8 cellular contexts compared by ENCODE assay signal in the genomic region with DNA sequence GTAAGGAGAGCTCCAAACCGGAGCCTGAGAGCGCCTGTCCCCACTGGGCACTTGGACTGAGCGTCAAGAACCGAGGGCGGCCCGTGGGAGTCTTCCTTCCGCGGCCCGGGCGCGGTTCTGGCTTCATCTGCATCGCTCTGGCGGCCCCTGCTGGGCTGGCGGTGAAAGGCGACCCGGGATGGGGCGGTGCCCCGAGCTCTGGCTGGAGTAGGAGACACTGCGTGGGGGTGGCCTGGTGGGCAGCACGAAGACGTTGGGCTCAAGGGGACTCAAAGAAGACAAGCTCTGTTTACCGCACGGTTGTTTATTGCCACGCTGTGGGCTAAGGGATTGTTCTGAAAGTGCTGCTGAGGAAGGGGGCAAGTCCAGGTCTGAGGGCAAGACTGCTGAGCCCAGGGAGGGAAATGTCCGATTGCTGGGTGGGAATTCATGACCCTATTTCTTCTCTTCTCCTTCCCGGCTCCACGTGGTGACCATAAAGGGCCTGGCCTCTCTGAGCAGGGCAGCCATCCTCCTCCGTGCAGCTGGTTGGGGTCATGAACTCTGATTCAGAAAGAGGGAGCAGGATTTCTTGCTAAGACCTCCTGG. TPM values are rescaled to one million over a fixed set of nuclear protein-coding genes. Genes with fewer than 3 reads are reported as not detected.
A peak's percentile ranks its signal among the peaks of the same experiment; 100 is the strongest.
DNase-seq lines count a peak whose midpoint lies in the region; ATAC-seq and TF ChIP-seq lines count a peak whose summit lies in the region.

No MANE protein-coding gene starts in this region.

- no peaks in the 10 kb centered on the region for H3K9me2 ChIP-seq in HCT116 (ENCODE audit: insufficient read depth)

- peaks cover 7% of the 10 kb centered on the region for H3K27me3 Mint-ChIP-seq in activated CD4-positive, alpha-beta memory T cell treated with anti-CD3 and anti-CD28 coated beads, Interleukin-2, amount 10 ng/mL, durations not matched to agents 7 days and 5 days

- peaks cover 26% of the 10 kb centered on the region for H3K4me1 Mint-ChIP-seq in activated CD4-positive, alpha-beta memory T cell treated with anti-CD3 and anti-CD28 coated beads, Interleukin-2, amount 10 ng/mL, durations not matched to agents 7 days and 5 days

- H3K9ac ChIP-seq in HCT116 (ENCODE audit: low read length) (peak overlapping the region; percentile 50), duodenal mucosa (ENCODE audit: low read depth in 1 of 2, low read length in 2 of 2) (peak overlapping the region; percentile 53 to 55)

- no peaks in the 10 kb centered on the region for H3K79me2 ChIP-seq in HCT116 (ENCODE audit: insufficient read depth, low read length)

- no peaks in the 10 kb centered on the region for H3K36me3 ChIP-seq in HCT116 (ENCODE audit: control insufficient read depth in 1 of 2, insufficient read depth in 2 of 2, low read length in 2 of 2)
- H3K36me3 ChIP-seq in duodenal mucosa (ENCODE audit: control insufficient read depth in 1 of 2, insufficient read depth in 2 of 2, low read length in 2 of 2) = no peaks in the 10 kb centered on the region

- peak overlapping the region; percentile 31 for H3K4me3 Mint-ChIP-seq in activated CD4-positive, alpha-beta memory T cell treated with anti-CD3 and anti-CD28 coated beads, Interleukin-2, amount 10 ng/mL, durations not matched to agents 7 days and 5 days

- BruUV-seq in HCT116 (replicated peaks; lab: Mats Ljungman, UMichigan) = no TSS peak

- peak; percentile 90 to 95 (median 93); a peak in 5 of 6 replicates for TF ChIP-seq CTCF in HCT116 (IDR thresholded peaks at IDR 0.05 in 2 of 3, conservative IDR thresholded peaks at IDR 0.05 in 1 of 3; ENCODE audit: borderline replicate concordance in 1 of 3, insufficient read depth in 1 of 3, low read depth in 2 of 3, low read length in 2 of 3)

- H3K4me2 ChIP-seq in HCT116 (ENCODE audit: low read length) = peak overlapping the region; percentile 68

- CTCF ChIA-PET in HCT116 (lab: Charles Lee) = interaction anchor here (1.0 to 9.3 kb wide), 14 partner anchors 9 to 141 kb away, joined by 3 to 142 read pairs (median 4); no protein-coding TSS in a partner anchor
- CTCF ChIA-PET in activated CD4-positive, alpha-beta memory T cell treated with anti-CD3 and anti-CD28 coated beads, Interleukin-2, amount 10 ng/mL, durations not matched to agents 7 days and 5 days (lab: Charles Lee) = interaction anchor here (0.5 to 12.4 kb wide), 57 partner anchors 8 to 311 kb away, joined by 3 to 415 read pairs (median 6); partner anchors contain the start of genes ADK, AP3M1, CAMK2G and PLAU

- DNase-seq in EL = peak; percentile 77
- DNase-seq in HCT116 (ENCODE audit: low read depth, low spot score) = peak; percentile 37
- DNase-seq in NCI-H345 (lab: John Stamatoyannopoulos, UW) = peak; percentile 51
- DNase-seq in activated CD4-positive, alpha-beta memory T cell treated with anti-CD3 and anti-CD28 coated beads, Interleukin-2, amount 10 ng/mL, durations not matched to agents 7 days and 5 days = peak; percentile 88
- peak; percentile 77 for DNase-seq in medulla oblongata (ENCODE audit: extremely low spot score)
- DNase-seq in stimulated activated CD4-positive, alpha-beta T cell treated with anti-CD3 and anti-CD28 coated beads, TNF-alpha, amount 100 ng/mL, for 48 hours (ENCODE audit: low read depth in 3 of 3) = peak; percentile 57 to 81 (median 73)

- peak overlapping the region; percentile 66 for H2AFZ ChIP-seq in HCT116 (ENCODE audit: low read depth, low read length, poor library complexity, severe bottlenecking)

- no peaks in the 10 kb centered on the region for H3K27me3 ChIP-seq in HCT116 (ENCODE audit: insufficient read depth, low read length)
- H3K27me3 ChIP-seq in duodenal mucosa (ENCODE audit: control insufficient read depth in 1 of 2, insufficient read depth in 2 of 2, low read length in 2 of 2) = no peaks in the 10 kb centered on the region

- H4K20me1 ChIP-seq in HCT116 (ENCODE audit: insufficient read depth) = no peaks in the 10 kb centered on the region

- H3K4me3 ChIP-seq in HCT116 (replicated peaks in 1 of 2; ENCODE audit: low read depth in 1 of 2, low read length in 2 of 2) (peak overlapping the region in 1 of 2 experiments; percentile 31; a peak in 2 of 4 replicates), duodenal mucosa (ENCODE audit: low read depth in 1 of 2, low read length in 2 of 2) (peak overlapping the region; percentile 51 to 52)

- H3K9me3 ChIP-seq in HCT116 (ENCODE audit: control insufficient read depth in 1 of 2, insufficient read depth in 1 of 2, low read depth in 1 of 2, low read length in 2 of 2) (no peaks in the 10 kb centered on the region), duodenal mucosa (ENCODE audit: control insufficient read depth in 1 of 2, low read length in 2 of 2) (no peaks in the 10 kb centered on the region)

- no peak overlapping the region for H3K27ac Mint-ChIP-seq in activated CD4-positive, alpha-beta memory T cell treated with anti-CD3 and anti-CD28 coated beads, Interleukin-2, amount 10 ng/mL, durations not matched to agents 7 days and 5 days

- RAD21 ChIA-PET in HCT116 (lab: Charles Lee; ENCODE audit: low non-redundant PET in 1 of 2, low total read pairs in 2 of 2, uncharacterized antibody in 2 of 2, unreplicated experiment in 2 of 2) = interaction anchor here (0.8 to 3.6 kb wide), 6 partner anchors 49 to 61 kb away, joined by 3 to 47 read pairs (median 6); no protein-coding TSS in a partner anchor

- no peaks in the 10 kb centered on the region for H3K36me3 Mint-ChIP-seq in activated CD4-positive, alpha-beta memory T cell treated with anti-CD3 and anti-CD28 coated beads, Interleukin-2, amount 10 ng/mL, durations not matched to agents 7 days and 5 days (ENCODE audit: low read depth)

- H3K4me1 ChIP-seq in HCT116 (ENCODE audit: control insufficient read depth in 1 of 2, insufficient read depth in 2 of 2, low read length in 2 of 2) (peaks cover 11 to 43% of the 10 kb centered on the region in 2 experiments), duodenal mucosa (ENCODE audit: control insufficient read depth in 1 of 2, insufficient read depth in 2 of 2, low read length in 2 of 2) (peaks cover 6 to 7% of the 10 kb centered on the region in 2 donors)

- intact Hi-C loops in HCT116 (cut with micrococcal nuclease) = loop anchor here (1.0 kb wide), 2 partner anchors 54 to 91 kb away; no protein-coding TSS in a partner anchor

- H3K27ac ChIP-seq in HCT116 (ENCODE audit: low read depth, low read length) (peak overlapping the region; percentile 7; the same call in 1 of the 2 replicates), duodenal mucosa (ENCODE audit: low read depth, low read length) (no peak overlapping the region)

- TF ChIP-seq POLR2A in HCT116 (IDR thresholded peaks at IDR 0.05; ENCODE audit: borderline replicate concordance, extremely low read depth, insufficient read depth, insufficient read length) = no peak

- peak; percentile 100 for TF ChIP-seq RAD21 in HCT116 (IDR thresholded peaks at IDR 0.05; ENCODE audit: low read depth)

- ATAC-seq in HCT116 = peak; percentile 97
- no peak for ATAC-seq in GM18519 (IDR thresholded peaks at IDR 0.05; ENCODE audit: low FRiP score, unreplicated experiment)

- no peaks in the 10 kb centered on the region for H3K9me3 Mint-ChIP-seq in activated CD4-positive, alpha-beta memory T cell treated with anti-CD3 and anti-CD28 coated beads, Interleukin-2, amount 10 ng/mL, durations not matched to agents 7 days and 5 days

- POLR2A ChIA-PET in HCT116 (lab: Charles Lee) = interaction anchor here (0.9 to 4.6 kb wide), 5 partner anchors 8 to 53 kb away, joined by 3 to 37 read pairs (median 3); no protein-coding TSS in a partner anchor
- POLR2A ChIA-PET in activated CD4-positive, alpha-beta memory T cell treated with anti-CD3 and anti-CD28 coated beads, Interleukin-2, amount 10 ng/mL, durations not matched to agents 7 days and 5 days (lab: Charles Lee) = interaction anchor here (0.7 to 3.1 kb wide), 12 partner anchors 8 to 82 kb away, joined by 3 to 26 read pairs (median 4); partner anchors contain the start of gene PLAU

TF ChIP-seq in HCT116, 20 proteins besides CTCF, POLR2A, EP300 and RAD21:
- peak; percentile 13; the same call in 1 of the 2 replicates for TF ChIP-seq POLR2AphosphoS5 (IDR thresholded peaks at IDR 0.05; ENCODE audit: low read depth, low read length)
- TF ChIP-seq SIN3A (IDR thresholded peaks at IDR 0.05; ENCODE audit: low read depth) = no peak
- TF ChIP-seq EZH2phosphoT487 (IDR thresholded peaks at IDR 0.05; ENCODE audit: borderline replicate concordance) = no peak
- no peak for TF ChIP-seq EGR1 (IDR thresholded peaks at IDR 0.05; ENCODE audit: low read depth)
- TF ChIP-seq SRF (IDR thresholded peaks at IDR 0.05; ENCODE audit: low read depth) = no peak
- TF ChIP-seq, protein P1, sequence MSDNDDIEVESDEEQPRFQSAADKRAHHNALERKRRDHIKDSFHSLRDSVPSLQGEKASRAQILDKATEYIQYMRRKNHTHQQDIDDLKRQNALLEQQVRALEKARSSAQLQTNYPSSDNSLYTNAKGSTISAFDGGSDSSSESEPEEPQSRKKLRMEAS (IDR thresholded peaks at IDR 0.05) = peak; percentile 11; the same call in 1 of the 2 replicates
- TF ChIP-seq YY1 (IDR thresholded peaks at IDR 0.05; ENCODE audit: extremely low read depth, insufficient replicate concordance, low read depth, low read length) = peak; percentile 53

RNA-seq across cellular contexts. Expression of gene PLAU, which starts 29.8 kb away (rescaled TPM):
- total RNA-seq in HCT116 (2021; ENCODE audit: unreplicated experiment) = 60.3 TPM
- 103 and 107 TPM in 2 replicates for polyA plus RNA-seq in HCT116 (2012)
- total RNA-seq in activated CD4-positive, alpha-beta memory T cell treated with anti-CD3 and anti-CD28 coated beads, Interleukin-2, amount 10 ng/mL, durations not matched to agents 7 days and 5 days = 1 to 10 TPM; 3.0 to 5.3 TPM

RNA-seq across cellular contexts. Expression of gene VCL, which starts 57.2 kb away (rescaled TPM):
- total RNA-seq in HCT116 (2021; ENCODE audit: unreplicated experiment) = 106 TPM
- 42.1 and 51.9 TPM in 2 replicates for polyA plus RNA-seq in HCT116 (2012)
- total RNA-seq in activated CD4-positive, alpha-beta memory T cell treated with anti-CD3 and anti-CD28 coated beads, Interleukin-2, amount 10 ng/mL, durations not matched to agents 7 days and 5 days = 10 to 100 TPM; 70.1 to 71.8 TPM

Comparison
In these comparisons a context has a peak if more than half of its experiments do, and no peak if none do; other contexts are left out.
1. DNase-seq: peak in every context shown above with its lines; median percentile 88 in activated CD4-positive, alpha-beta memory T cell treated with anti-CD3 and anti-CD28 coated beads, Interleukin-2, amount 10 ng/mL, durations not matched to agents 7 days and 5 days; 77 in EL; 77 in medulla oblongata; 73 in stimulated activated CD4-positive, alpha-beta T cell treated with anti-CD3 and anti-CD28 coated beads, TNF-alpha, amount 100 ng/mL, for 48 hours; 51 in NCI-H345; 37 in HCT116.